In the genomic region with DNA sequence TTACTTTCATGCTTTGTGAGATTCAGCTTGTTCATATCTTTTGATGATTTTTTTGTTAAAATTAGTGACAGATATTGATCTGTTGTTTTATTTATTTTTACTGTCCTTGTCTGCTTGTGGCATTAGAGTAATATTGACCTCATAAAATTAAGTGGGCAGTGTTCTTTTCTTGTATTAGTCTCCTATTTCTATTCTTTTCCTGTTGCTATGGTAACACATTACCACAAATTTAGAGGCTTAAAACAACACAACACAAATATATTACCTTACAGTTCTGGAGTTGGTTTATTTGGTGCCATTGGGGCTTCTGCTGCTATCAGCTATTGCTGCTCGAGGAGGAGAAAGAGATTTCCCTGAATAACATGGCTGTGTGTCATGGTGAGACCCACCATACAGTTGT, we compare ENCODE assay signal across 34 cellular contexts.
"Had no signal": no experiment of that assay in that cellular context is flagged by ENCODE, and none has a peak within 500 bp of the region (broad histone marks: within the 10 kb centered on the region; RNA-seq: fewer than 3 reads in every experiment).

No MANE protein-coding gene starts in this region.

- H3K27ac ChIP-seq: adrenal gland, body of pancreas, brain microvascular endothelial cell, breast epithelium, VCaP had no signal

- H3K27me3 ChIP-seq: adrenal gland, body of pancreas, brain microvascular endothelial cell, breast epithelium had no signal

- DNase-seq: activated B cell treated with CpG ODN at 0.5 μM for 24 hours; activated CD4-positive, alpha-beta memory T cell treated with anti-CD3 and anti-CD28 coated beads for 36 hours; activated CD4-positive, alpha-beta T cell treated with anti-CD3 and anti-CD28 coated beads for 4 hours; activated CD4-positive, alpha-beta T cell treated with anti-CD3 and anti-CD28 coated beads, Interleukin-2, amount 10 ng/mL, durations not matched to agents 24 days and 14 days; activated CD4-positive, alpha-beta T cell treated with anti-CD3 and anti-CD28 coated beads, Interleukin-2, amount 50 U/mL, for 1 hour; activated CD4-positive, alpha-beta T cell treated with anti-CD3 and anti-CD28 coated beads, Interleukin-2, amount 50 U/mL, for 4 hours; activated CD4-positive, CD25-positive, alpha-beta regulatory T cell treated with anti-CD3 and anti-CD28 coated beads, Interleukin-2, amount 50 U/mL, for 72 hours; activated CD8-positive, alpha-beta memory T cell treated with anti-CD3 and anti-CD28 coated beads, Interleukin-2, amount 50 U/mL, for 4 hours; activated CD8-positive, alpha-beta T cell treated with anti-CD3 and anti-CD28 coated beads for 36 hours; activated effector memory CD4-positive, alpha-beta T cell treated with anti-CD3 and anti-CD28 coated beads, Interleukin-2, amount 50 U/mL, for 16 hours; activated gamma-delta T cell treated with Interleukin-2 at 50 U/mL for 16 hours; activated naive CD4-positive, alpha-beta T cell; activated naive CD4-positive, alpha-beta T cell treated with anti-CD3 and anti-CD28 coated beads for 36 hours; activated naive CD4-positive, alpha-beta T cell treated with anti-CD3 and anti-CD28 coated beads, Interleukin-2, amount 50 U/mL, for 16 hours; activated naive CD8-positive, alpha-beta T cell treated with anti-CD3 and anti-CD28 coated beads for 36 hours; activated T-cell treated with anti-CD3 and anti-CD28 coated beads for 4 hours; activated T-cell treated with anti-CD3 and anti-CD28 coated beads, Interleukin-2, amount 50 U/mL, for 1 hour; activated T-cell treated with anti-CD3 and anti-CD28 coated beads, Interleukin-2, amount 50 U/mL, for 4 hours; activated T-cell treated with anti-CD3 and anti-CD28 coated beads, Interleukin-2, amount 50 U/mL, for 72 hours; adrenal gland; amniotic stem cell; aorta; body of pancreas; brain microvascular endothelial cell; central memory CD4-positive, alpha-beta T cell; T-helper 2 cell; T-helper 9 cell had no signal

- FAIRE-seq: astrocyte, colon, TTC549 had no signal

- H3K4me3 ChIP-seq: adrenal gland, body of pancreas, breast epithelium had no signal

- H3K4me1 ChIP-seq: adrenal gland, body of pancreas, breast epithelium had no signal

- ATAC-seq: activated CD8-positive, alpha-beta T cell treated with anti-CD3 and anti-CD28 coated beads for 36 hours; activated naive CD4-positive, alpha-beta T cell treated with anti-CD3 and anti-CD28 coated beads, Interleukin-2, amount 50 U/mL, for 72 hours; activated T-cell treated with anti-CD3 and anti-CD28 coated beads, Interleukin-2, amount 50 U/mL, for 4 hours; activated T-cell treated with anti-CD3 and anti-CD28 coated beads, Interleukin-2, amount 50 U/mL, for 72 hours; activated T-helper 17 cell treated with anti-CD3 and anti-CD28 coated beads, Interleukin-2, amount 50 U/mL, for 72 hours; body of pancreas had no signal

- H3K9me3 ChIP-seq: adrenal gland had no signal

- H3K36me3 ChIP-seq: adrenal gland, brain microvascular endothelial cell, breast epithelium had no signal
